ENCODE assay signal across 11 cellular contexts in genomic region chrX:8781921-8782320, GRCh38. TPM values are rescaled to one million over a fixed set of nuclear protein-coding genes. Genes with fewer than 3 reads are reported as not detected.
"Had no signal": no experiment of that assay in that cellular context is flagged by ENCODE, and none has a peak within 500 bp of the region (broad histone marks: within the 10 kb centered on the region; RNA-seq: fewer than 3 reads in every experiment).

No MANE protein-coding gene starts in this region.

RNA-seq across cellular contexts. Expression of gene FAM9A, which starts 19.3 kb away (rescaled TPM):
- total RNA-seq: OCI-LY7, PC-3, PC-9, Peyer's patch, Right ventricle myocardium inferior, Right ventricle myocardium superior, RPMI7951, SJCRH30, SJSA1, SK-MEL-5 had no signal
- polyA plus RNA-seq: SK-N-SH had no signal

RNA-seq across cellular contexts. Expression of gene ANOS1, which starts 50.0 kb away (rescaled TPM):
- total RNA-seq: OCI-LY7, RPMI7951, SJCRH30, SK-MEL-5 had no signal
